30 cellular contexts compared by ENCODE assay signal in genomic region chr11:98566978-98567377, GRCh38.
"Had no signal": no experiment of that assay in that cellular context is flagged by ENCODE, and none has a peak within 500 bp of the region (broad histone marks: within the 10 kb centered on the region; RNA-seq: fewer than 3 reads in every experiment).

No MANE protein-coding gene starts in this region.

- FAIRE-seq: astrocyte, colon had no signal

- DNase-seq: activated CD4-positive, alpha-beta T cell treated with anti-CD3 and anti-CD28 coated beads for 1 hour; activated CD4-positive, alpha-beta T cell treated with anti-CD3 and anti-CD28 coated beads for 4 hours; activated CD4-positive, alpha-beta T cell treated with anti-CD3 and anti-CD28 coated beads, Interleukin-2, amount 10 ng/mL, durations not matched to agents 7 days and 5 days; activated CD4-positive, alpha-beta T cell treated with anti-CD3 and anti-CD28 coated beads, Interleukin-2, amount 50 U/mL, for 48 hours; activated CD8-positive, alpha-beta memory T cell treated with anti-CD3 and anti-CD28 coated beads for 24 hours; activated CD8-positive, alpha-beta T cell treated with anti-CD3 and anti-CD28 coated beads for 36 hours; activated effector memory CD4-positive, alpha-beta T cell treated with Interleukin-2 at 50 U/mL for 16 hours; activated gamma-delta T cell treated with Interleukin-2 at 50 U/mL for 16 hours; activated naive CD4-positive, alpha-beta T cell treated with anti-CD3 and anti-CD28 coated beads, Interleukin-2, amount 50 U/mL, for 16 hours; activated naive CD4-positive, alpha-beta T cell treated with Interleukin-2 at 50 U/mL for 16 hours; activated T-cell treated with anti-CD3 and anti-CD28 coated beads, Interleukin-2, amount 50 U/mL, for 4 hours; amniotic stem cell; anterior cingulate cortex; brain microvascular endothelial cell; cortex of kidney; dermis blood vessel endothelial cell; effector CD4-positive, alpha-beta T cell; effector memory CD8-positive, alpha-beta T cell; erythroblast; foreskin keratinocyte; gastrocnemius medialis; glutamatergic neuron; T-helper 2 cell had no signal

- H3K4me3 ChIP-seq: esophagus muscularis mucosa, gastrocnemius medialis, heart left ventricle had no signal

- H3K27me3 ChIP-seq: brain microvascular endothelial cell, esophagus muscularis mucosa, foreskin keratinocyte, gastrocnemius medialis, heart left ventricle had no signal

- ATAC-seq: activated CD8-positive, alpha-beta T cell treated with anti-CD3 and anti-CD28 coated beads for 36 hours; activated T-cell treated with anti-CD3 and anti-CD28 coated beads, Interleukin-2, amount 50 U/mL, for 4 hours; activated T-helper 17 cell treated with anti-CD3 and anti-CD28 coated beads, Interleukin-2, amount 50 U/mL, for 72 hours; effector memory CD8-positive, alpha-beta T cell; foreskin keratinocyte; gastrocnemius medialis; heart left ventricle had no signal

- H3K27ac ChIP-seq: brain microvascular endothelial cell, esophagus muscularis mucosa, foreskin keratinocyte, gastrocnemius medialis, heart left ventricle had no signal

- H3K27ac Mint-ChIP-seq: activated CD4-positive, alpha-beta T cell treated with anti-CD3 and anti-CD28 coated beads, Interleukin-2, amount 10 ng/mL, durations not matched to agents 7 days and 5 days; activated CD8-positive, alpha-beta T cell treated with anti-CD3 and anti-CD28 coated beads for 36 hours; activated naive CD8-positive, alpha-beta T cell; activated T-helper 17 cell treated with anti-CD3 and anti-CD28 coated beads, Interleukin-2, amount 50 U/mL, for 72 hours; effector memory CD8-positive, alpha-beta T cell had no signal

- H3K27me3 Mint-ChIP-seq: activated CD4-positive, alpha-beta T cell treated with anti-CD3 and anti-CD28 coated beads, Interleukin-2, amount 10 ng/mL, durations not matched to agents 7 days and 5 days; activated CD8-positive, alpha-beta T cell treated with anti-CD3 and anti-CD28 coated beads for 36 hours; activated naive CD8-positive, alpha-beta T cell; activated T-helper 17 cell treated with anti-CD3 and anti-CD28 coated beads, Interleukin-2, amount 50 U/mL, for 72 hours; central memory CD8-positive, alpha-beta T cell; effector memory CD8-positive, alpha-beta T cell had no signal

- H3K36me3 ChIP-seq: brain microvascular endothelial cell, esophagus muscularis mucosa, gastrocnemius medialis, heart left ventricle had no signal

- H3K4me3 Mint-ChIP-seq: activated CD4-positive, alpha-beta T cell treated with anti-CD3 and anti-CD28 coated beads, Interleukin-2, amount 10 ng/mL, durations not matched to agents 7 days and 5 days; activated CD8-positive, alpha-beta T cell treated with anti-CD3 and anti-CD28 coated beads for 36 hours; activated naive CD8-positive, alpha-beta T cell; activated T-cell treated with anti-CD3 and anti-CD28 coated beads, Interleukin-2, amount 50 U/mL, for 4 hours; activated T-helper 17 cell treated with anti-CD3 and anti-CD28 coated beads, Interleukin-2, amount 50 U/mL, for 72 hours; central memory CD8-positive, alpha-beta T cell; effector memory CD8-positive, alpha-beta T cell had no signal

- H3K36me3 Mint-ChIP-seq: activated naive CD8-positive, alpha-beta T cell had no signal

- H3K9me3 ChIP-seq: esophagus muscularis mucosa, gastrocnemius medialis, heart left ventricle had no signal

- H3K4me1 ChIP-seq: esophagus muscularis mucosa, foreskin keratinocyte, gastrocnemius medialis, heart left ventricle had no signal

- H3K4me1 Mint-ChIP-seq: activated CD4-positive, alpha-beta T cell treated with anti-CD3 and anti-CD28 coated beads, Interleukin-2, amount 10 ng/mL, durations not matched to agents 7 days and 5 days; activated T-helper 17 cell treated with anti-CD3 and anti-CD28 coated beads, Interleukin-2, amount 50 U/mL, for 72 hours; central memory CD8-positive, alpha-beta T cell had no signal
